In the genomic region with DNA sequence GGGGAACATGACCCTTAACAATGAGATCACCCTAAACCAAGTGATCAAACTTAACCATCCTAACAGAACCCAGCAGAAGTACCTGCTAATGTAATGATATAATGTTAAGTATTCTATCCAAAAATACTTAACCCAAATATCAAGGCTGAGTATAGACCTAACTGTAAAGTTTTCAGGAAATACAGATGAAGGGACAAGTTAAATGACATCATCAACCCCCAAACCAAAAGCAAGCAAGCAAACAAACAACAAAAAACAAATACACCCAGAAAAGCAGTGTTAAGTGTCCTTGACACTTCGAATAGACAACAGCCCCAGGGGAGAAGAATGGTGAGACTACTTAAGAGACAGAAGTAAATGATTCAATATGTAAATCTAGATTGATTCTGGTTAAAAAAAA, we compare ENCODE assay signal across 13 cellular contexts. TPM values are rescaled to one million over a fixed set of nuclear protein-coding genes. Genes with fewer than 3 reads are reported as not detected.
DNase-seq lines count a peak whose midpoint lies in the region; ATAC-seq, FAIRE-seq and TF ChIP-seq lines count a peak whose summit lies in the region.
"Had no signal": no experiment of that assay in that cellular context is flagged by ENCODE, and none has a peak within 500 bp of the region (broad histone marks: within the 10 kb centered on the region; RNA-seq: fewer than 3 reads in every experiment).

No MANE protein-coding gene starts in this region.

- no peaks in the 10 kb centered on the region for H3K27me3 ChIP-seq in BLaER1
- no peaks in the 10 kb centered on the region for H3K27me3 ChIP-seq in HCT116 (ENCODE audit: insufficient read depth, low read length)
- H3K27me3 ChIP-seq in keratinocyte (ENCODE audit: control insufficient read depth, extremely low read depth, insufficient read depth, low read length) = no peaks in the 10 kb centered on the region
- no peaks in the 10 kb centered on the region for H3K27me3 ChIP-seq in H7 (ENCODE audit: control insufficient read depth, insufficient read depth, low read length)
- H3K27me3 ChIP-seq: ovary had no signal

- no peak for ATAC-seq in HCT116
- no peak for ATAC-seq in activated CD8-positive, alpha-beta T cell treated with anti-CD3 and anti-CD28 coated beads, Interleukin-2, amount 10 ng/mL, durations not matched to agents 7 days and 5 days
- ATAC-seq in GM18519 (IDR thresholded peaks at IDR 0.05; ENCODE audit: low FRiP score, unreplicated experiment) = no peak
- ATAC-seq in Right ventricle myocardium inferior = no peak

- H3K9me3 ChIP-seq in BLaER1 = peaks cover 25% of the 10 kb centered on the region
- no peaks in the 10 kb centered on the region for H3K9me3 ChIP-seq in HCT116 (ENCODE audit: control insufficient read depth in 1 of 2, insufficient read depth in 1 of 2, low read depth in 1 of 2, low read length in 2 of 2)
- H3K9me3 ChIP-seq in keratinocyte (ENCODE audit: control insufficient read depth, low read depth, low read length) = no peaks in the 10 kb centered on the region
- H3K9me3 ChIP-seq: ovary had no signal

- RAD21 ChIA-PET in HCT116 (lab: Charles Lee; ENCODE audit: low non-redundant PET in 1 of 2, low total read pairs in 2 of 2, uncharacterized antibody in 2 of 2, unreplicated experiment in 2 of 2) = no interaction called here

- intact Hi-C loops in HCT116 (cut with micrococcal nuclease) = no loop called here
- intact Hi-C loops in Right ventricle myocardium inferior (cut with DNase I) = no loop called here

- H3K4me1 Mint-ChIP-seq in activated CD8-positive, alpha-beta T cell treated with anti-CD3 and anti-CD28 coated beads, Interleukin-2, amount 10 ng/mL, durations not matched to agents 7 days and 5 days (ENCODE audit: low read depth) = peaks cover 45% of the 10 kb centered on the region

- H3K9me1 ChIP-seq in keratinocyte (ENCODE audit: control insufficient read depth, extremely low read depth, insufficient read depth, low read length) = no peaks in the 10 kb centered on the region

- TF ChIP-seq RAD21 in HCT116 (IDR thresholded peaks at IDR 0.05; ENCODE audit: low read depth) = no peak

- H3K4me3 Mint-ChIP-seq in activated CD8-positive, alpha-beta T cell treated with anti-CD3 and anti-CD28 coated beads, Interleukin-2, amount 10 ng/mL, durations not matched to agents 7 days and 5 days = peak overlapping the region; percentile 35

- H3K9ac ChIP-seq in BLaER1 = no peak overlapping the region
- no peak overlapping the region for H3K9ac ChIP-seq in HCT116 (ENCODE audit: low read length)
- no peak overlapping the region for H3K9ac ChIP-seq in keratinocyte (ENCODE audit: control insufficient read depth, extremely low read depth, insufficient read depth, low read length)

- H3K27ac Mint-ChIP-seq in activated CD8-positive, alpha-beta T cell treated with anti-CD3 and anti-CD28 coated beads, Interleukin-2, amount 10 ng/mL, durations not matched to agents 7 days and 5 days = peak overlapping the region; percentile 4

- H2AFZ ChIP-seq in HCT116 (ENCODE audit: low read depth, low read length, poor library complexity, severe bottlenecking) (no peak overlapping the region), keratinocyte (ENCODE audit: control insufficient read depth, low read length) (no peak overlapping the region)

- H3K9me3 Mint-ChIP-seq in activated CD8-positive, alpha-beta T cell treated with anti-CD3 and anti-CD28 coated beads, Interleukin-2, amount 10 ng/mL, durations not matched to agents 7 days and 5 days (ENCODE audit: insufficient read depth) = no peaks in the 10 kb centered on the region

- H3K36me3 ChIP-seq in BLaER1 = peaks cover 34% of the 10 kb centered on the region
- peaks cover 2 to 12% of the 10 kb centered on the region in 2 experiments; a peak in 1 of 4 replicates for H3K36me3 ChIP-seq in HCT116 (ENCODE audit: control insufficient read depth in 1 of 2, insufficient read depth in 2 of 2, low read length in 2 of 2)
- H3K36me3 ChIP-seq in keratinocyte (ENCODE audit: control insufficient read depth in 2 of 2, extremely low read depth in 1 of 2, insufficient read depth in 2 of 2, low read length in 2 of 2) = peaks cover 2 to 4% of the 10 kb centered on the region in 2 experiments
- no peaks in the 10 kb centered on the region for H3K36me3 ChIP-seq in H7 (replicated peaks; ENCODE audit: control insufficient read depth, insufficient read depth, low read length)
- H3K36me3 ChIP-seq: ovary had no signal

- H3K4me1 ChIP-seq in BLaER1 = peaks cover 39% of the 10 kb centered on the region
- peaks cover 6 to 33% of the 10 kb centered on the region in 2 experiments; a peak in 3 of 4 replicates for H3K4me1 ChIP-seq in HCT116 (ENCODE audit: control insufficient read depth in 1 of 2, insufficient read depth in 2 of 2, low read length in 2 of 2)
- peaks cover 22% of the 10 kb centered on the region for H3K4me1 ChIP-seq in keratinocyte (ENCODE audit: control insufficient read depth, extremely low read depth, insufficient read depth, low read length)

- H3K27me3 Mint-ChIP-seq in activated CD8-positive, alpha-beta T cell treated with anti-CD3 and anti-CD28 coated beads, Interleukin-2, amount 10 ng/mL, durations not matched to agents 7 days and 5 days (ENCODE audit: low read depth) = no peaks in the 10 kb centered on the region

- CTCF ChIA-PET in HCT116 (lab: Charles Lee) = no interaction called here
- CTCF ChIA-PET in activated CD8-positive, alpha-beta T cell treated with anti-CD3 and anti-CD28 coated beads, Interleukin-2, amount 10 ng/mL, durations not matched to agents 7 days and 5 days (lab: Charles Lee) = no interaction called here

- H3K4me3 ChIP-seq in BLaER1 (peak overlapping the region; percentile 81; the same call in 1 of the 2 replicates), HCT116 (replicated peaks in 1 of 2; ENCODE audit: low read depth in 1 of 2, low read length in 2 of 2) (no peak overlapping the region), keratinocyte (ENCODE audit: control insufficient read depth in 2 of 3, extremely low read depth in 1 of 3, insufficient read depth in 2 of 3, low read depth in 1 of 3, low read length in 3 of 3) (peak overlapping the region in 1 of 3 experiments; percentile 36), H7 (ENCODE audit: insufficient read depth, low read depth, low read length) (no peak overlapping the region)
- H3K4me3 ChIP-seq: ovary had no signal

- H4K20me1 ChIP-seq in BLaER1 (peaks cover 59% of the 10 kb centered on the region), HCT116 (ENCODE audit: insufficient read depth) (peaks cover 36% of the 10 kb centered on the region; the same call in 1 of the 2 replicates), keratinocyte (ENCODE audit: control insufficient read depth, extremely low read depth, insufficient read depth, low read length) (peaks cover 9% of the 10 kb centered on the region)

- H3K9me2 ChIP-seq in HCT116 (ENCODE audit: insufficient read depth) = no peaks in the 10 kb centered on the region

- no peak for TF ChIP-seq CTCF in HCT116 (IDR thresholded peaks at IDR 0.05 in 2 of 3, conservative IDR thresholded peaks at IDR 0.05 in 1 of 3; ENCODE audit: borderline replicate concordance in 1 of 3, insufficient read depth in 1 of 3, low read depth in 2 of 3, low read length in 2 of 3)
- TF ChIP-seq CTCF in keratinocyte (optimal IDR thresholded peaks at IDR 0.05 in 1 of 3, IDR thresholded peaks at IDR 0.05 in 1 of 3, conservative IDR thresholded peaks at IDR 0.05 in 1 of 3; ENCODE audit: extremely low read depth in 1 of 3, insufficient read depth in 2 of 3, low read length in 3 of 3) = no peak

- DNase-seq in HCT116 (ENCODE audit: low read depth, low spot score) (no peak), keratinocyte (ENCODE audit: low read depth, low spot score) (no peak), NCI-H2196 (lab: John Stamatoyannopoulos, UW; ENCODE audit: unreplicated experiment) (no peak), H7 (no peak), Right ventricle myocardium inferior (ENCODE audit: missing footprints) (no peak)
- no peak for DNase-seq in activated CD8-positive, alpha-beta T cell treated with anti-CD3 and anti-CD28 coated beads, Interleukin-2, amount 10 ng/mL, durations not matched to agents 7 days and 5 days
- DNase-seq: hypothalamus, NCI-H1694, ovary, SIG-M5 had no signal

- H3K36me3 Mint-ChIP-seq in activated CD8-positive, alpha-beta T cell treated with anti-CD3 and anti-CD28 coated beads, Interleukin-2, amount 10 ng/mL, durations not matched to agents 7 days and 5 days (ENCODE audit: low read depth) = peaks cover 42% of the 10 kb centered on the region

- no peak for TF ChIP-seq POLR2A in HCT116 (IDR thresholded peaks at IDR 0.05; ENCODE audit: borderline replicate concordance, extremely low read depth, insufficient read depth, insufficient read length)

- BruUV-seq in HCT116 (replicated peaks; lab: Mats Ljungman, UMichigan) = no TSS peak

- H3K27ac ChIP-seq in BLaER1 (no peak overlapping the region), HCT116 (ENCODE audit: low read depth, low read length) (no peak overlapping the region), keratinocyte (ENCODE audit: control insufficient read depth, insufficient read depth, low read length) (no peak overlapping the region)
- H3K27ac ChIP-seq: ovary had no signal

- dilution Hi-C loops in keratinocyte (cut with MboI; ENCODE audit: extremely low pct_ligation_motif_present, low sequenced_read_pairs) = no loop called here

- peaks cover 88% of the 10 kb centered on the region for H3K79me2 ChIP-seq in HCT116 (ENCODE audit: insufficient read depth, low read length)
- peaks cover 77% of the 10 kb centered on the region for H3K79me2 ChIP-seq in keratinocyte (ENCODE audit: control insufficient read depth, insufficient read depth, low read length)

- POLR2A ChIA-PET in HCT116 (lab: Charles Lee) = no interaction called here
- POLR2A ChIA-PET in activated CD8-positive, alpha-beta T cell treated with anti-CD3 and anti-CD28 coated beads, Interleukin-2, amount 10 ng/mL, durations not matched to agents 7 days and 5 days (lab: Charles Lee) = no interaction called here

- H3K4me2 ChIP-seq in BLaER1 = peak overlapping the region; percentile 82
- peak overlapping the region; percentile 83; the same call in 1 of the 2 replicates for H3K4me2 ChIP-seq in HCT116 (ENCODE audit: low read length)
- H3K4me2 ChIP-seq in keratinocyte (ENCODE audit: control insufficient read depth, extremely low read depth, insufficient read depth, low read depth, low read length) = peak overlapping the region; percentile 99

- FAIRE-seq in keratinocyte (lab: Jason Lieb, UNC) = no peak
- FAIRE-seq: colon had no signal

RNA-seq across cellular contexts. Expression of a gene that starts 2.7 kb away (rescaled TPM):
- total RNA-seq in HCT116 (2021; ENCODE audit: unreplicated experiment) (39.3 TPM), Right ventricle myocardium inferior (12.6 TPM)
- 16.2 and 16.7 TPM in 2 replicates for polyA plus RNA-seq in HCT116 (2012)
- total RNA-seq in activated CD8-positive, alpha-beta T cell treated with anti-CD3 and anti-CD28 coated beads, Interleukin-2, amount 10 ng/mL, durations not matched to agents 7 days and 5 days = 10 to 100 TPM; 26.5 to 27.2 TPM
- polyA plus RNA-seq in keratinocyte = 23.8 to 41.1 TPM (median 25.6 TPM) in 3 replicates
- 62.6 TPM for polyA plus RNA-seq in keratinocyte (2011; ENCODE audit: low read depth)
- 13.8 and 23.7 TPM in 2 replicates for polyA plus RNA-seq in keratinocyte (2011; cell fraction: cytosol; rRNA removed)
- 40.8 and 59.2 TPM in 2 replicates for polyA plus RNA-seq in keratinocyte (2011; cell fraction: nucleus; rRNA removed)
- polyA plus RNA-seq in keratinocyte (2012; ENCODE audit: low replicate concordance) = 27.1 and 28.6 TPM in 2 replicates
- 10.7 to 32.3 TPM (median 14.1 TPM) in 3 replicates for polyA minus RNA-seq in keratinocyte
- 8.8 TPM for polyA minus RNA-seq in keratinocyte (2011; cell fraction: cytosol; rRNA and poly(A)+ RNA removed)
- 41.6 and 54.8 TPM in 2 replicates for polyA minus RNA-seq in keratinocyte (2011; cell fraction: nucleus; rRNA and poly(A)+ RNA removed)
- total RNA-seq in H7 (2014; rRNA removed; shearing (Covaris generic)) = 31.6 and 46.0 TPM in 2 replicates
